In genomic region chr1:6052543-6053205, GRCh38 we compare ENCODE assay signal across 8 cellular contexts. TPM values are rescaled to one million over a fixed set of nuclear protein-coding genes. Genes with fewer than 3 reads are reported as not detected.
DNase-seq lines count a peak whose midpoint lies in the region; ATAC-seq and TF ChIP-seq lines count a peak whose summit lies in the region.

No MANE protein-coding gene starts in this region.

- no peak overlapping the region for H3K4me3 Mint-ChIP-seq in progenitor cell of endocrine pancreas (ENCODE audit: low read depth)

- peaks cover 25% of the 10 kb centered on the region for H3K27me3 Mint-ChIP-seq in progenitor cell of endocrine pancreas

- H3K9me3 ChIP-seq in OCI-LY7 (ENCODE audit: low read length) = no peaks in the 10 kb centered on the region

- H3K36me3 Mint-ChIP-seq in progenitor cell of endocrine pancreas (ENCODE audit: insufficient read depth) = no peaks in the 10 kb centered on the region

- intact Hi-C loops in OCI-LY7 (cut with micrococcal nuclease; ENCODE audit: unreplicated experiment) (no loop called here), head of caudate nucleus (cut with DNase I) (loop anchor here (5.0 kb wide), 1 partner anchor 195 kb away; no protein-coding TSS in a partner anchor)

- BruUV-seq in OCI-LY7 (replicated peaks; lab: Mats Ljungman, UMichigan) = TSS peak; percentile 15

- TF ChIP-seq CTCF in OCI-LY7 (conservative IDR thresholded peaks at IDR 0.05; ENCODE audit: low read length) = peak; percentile 75
- TF ChIP-seq CTCF in progenitor cell of endocrine pancreas (IDR thresholded peaks at IDR 0.05; ENCODE audit: unreplicated experiment) = peak; percentile 72

- DNase-seq in COR-L47 (lab: John Stamatoyannopoulos, UW) (peak; percentile 68), HT-29 (ENCODE audit: low spot score) (peak; percentile 70), OCI-LY7 (ENCODE audit: low spot score) (peak; percentile 42), head of caudate nucleus (peak in 31 of 42 donors; percentile 32 to 85 (median 59)), progenitor cell of endocrine pancreas (ENCODE audit: low spot score, unreplicated experiment) (peak; percentile 71), cortex of kidney (lab: John Stamatoyannopoulos, UW) (no peak)
- peak; percentile 45 for DNase-seq in activated naive CD4-positive, alpha-beta T cell treated with Interleukin-2 at 50 U/mL for 16 hours

- H3K9me2 ChIP-seq in OCI-LY7 (ENCODE audit: insufficient read depth, low read length) = no peaks in the 10 kb centered on the region

- no peak overlapping the region for H3K4me3 ChIP-seq in OCI-LY7 (ENCODE audit: low read depth, low read length, poor library complexity, severe bottlenecking)

- peaks cover 6% of the 10 kb centered on the region for H3K4me1 Mint-ChIP-seq in progenitor cell of endocrine pancreas (ENCODE audit: low read depth)

- POLR2A ChIA-PET in OCI-LY7 (lab: Charles Lee) = no interaction called here

- H3K9me3 Mint-ChIP-seq in progenitor cell of endocrine pancreas (ENCODE audit: low read depth) = no peaks in the 10 kb centered on the region

- no peak overlapping the region for H2AFZ ChIP-seq in OCI-LY7 (ENCODE audit: low read length)

- H3K27ac Mint-ChIP-seq in progenitor cell of endocrine pancreas = no peak overlapping the region

- CTCF ChIA-PET in OCI-LY7 (lab: Charles Lee; ENCODE audit: unreplicated experiment) = no interaction called here

- H3K4me1 ChIP-seq in OCI-LY7 (ENCODE audit: insufficient read depth, low read length, poor library complexity, severe bottlenecking) = no peaks in the 10 kb centered on the region

- no peaks in the 10 kb centered on the region for H3K36me3 ChIP-seq in OCI-LY7 (ENCODE audit: insufficient read depth, low read length)

- H3K79me2 ChIP-seq in OCI-LY7 (ENCODE audit: insufficient read depth, low read depth, low read length) = no peaks in the 10 kb centered on the region

- no peak overlapping the region for H3K4me2 ChIP-seq in OCI-LY7 (ENCODE audit: low read length)

- no peaks in the 10 kb centered on the region for H4K20me1 ChIP-seq in OCI-LY7 (ENCODE audit: insufficient read depth, low read length)

- ATAC-seq in HG02840 (IDR thresholded peaks at IDR 0.05; ENCODE audit: low FRiP score, unreplicated experiment) = no peak

- no peak overlapping the region for H3K27ac ChIP-seq in OCI-LY7 (ENCODE audit: low read depth, low read length, poor library complexity, severe bottlenecking)

RNA-seq across cellular contexts. Expression of gene KCNAB2, which starts 7.0 kb away (rescaled TPM):
- total RNA-seq in HT-29 (2014; rRNA removed; shearing (Covaris generic)) = 3.9 and 4.7 TPM in 2 replicates
- 42.1 and 46.7 TPM in 2 replicates for total RNA-seq in OCI-LY7 (2014; rRNA removed; shearing (Covaris generic))
- total RNA-seq in OCI-LY7 (2022) (120 and 133 TPM in 2 replicates), progenitor cell of endocrine pancreas (5.8 and 6.9 TPM in 2 replicates)
